Comparison of ENCODE assay signal across 8 cellular contexts in the genomic region with DNA sequence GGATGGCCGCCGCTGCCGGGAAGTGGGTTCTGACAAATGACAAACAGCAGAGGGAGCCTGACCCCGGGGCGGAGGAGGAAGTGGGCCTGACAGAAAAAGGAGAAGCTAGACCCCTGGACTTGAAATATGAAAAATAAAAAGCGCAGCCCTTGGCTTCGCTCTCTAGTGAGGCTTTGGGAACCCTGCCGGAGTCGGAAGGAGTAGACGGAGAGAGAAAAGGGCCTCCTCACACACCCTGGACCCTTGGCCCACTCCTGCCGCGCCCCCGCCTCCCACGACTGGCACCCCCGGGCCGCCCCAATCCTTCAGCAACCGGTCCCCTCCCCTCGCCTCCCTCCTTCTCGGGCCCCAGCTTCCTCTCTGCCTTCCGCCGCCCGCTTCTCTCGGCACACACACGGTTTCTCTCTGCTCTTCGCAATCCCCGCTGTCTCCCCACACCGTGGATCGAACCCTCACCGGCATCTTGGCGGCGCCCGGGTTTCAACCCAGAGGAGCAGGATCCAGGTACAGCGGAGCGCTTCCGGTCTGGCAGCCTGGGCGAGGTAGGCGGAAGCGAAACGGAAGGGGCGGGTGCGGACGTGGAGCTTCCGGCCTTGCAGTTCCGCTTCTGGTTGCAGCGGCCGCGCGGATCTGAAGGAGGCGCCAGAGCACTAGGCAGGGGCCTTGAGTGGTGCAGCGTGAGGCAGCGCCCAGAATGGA. TPM values are rescaled to one million over a fixed set of nuclear protein-coding genes. Genes with fewer than 3 reads are reported as not detected.
A peak's percentile ranks its signal among the peaks of the same experiment; 100 is the strongest.
DNase-seq lines count a peak whose midpoint lies in the region; ATAC-seq and TF ChIP-seq lines count a peak whose summit lies in the region.

Gene ARPC3 (minus strand): TSS at position 539 of the 699 bp plus-strand sequence. CDS start 77 bp downstream, at position 462.

- H3K4me2 ChIP-seq in BLaER1 treated with 17β-estradiol and CSF1 and Interleukin-3, amounts not matched to agents 10 nM and 100 nM, result peak within 1 kb of the TSS; percentile 88 to 99 (median 94)

- H3K4me3 ChIP-seq in BLaER1 treated with 17β-estradiol and CSF1 and Interleukin-3, amounts not matched to agents 10 nM and 100 nM, result peak within 1 kb of the TSS; percentile 75 to 91 (median 79)
- peak within 1 kb of the TSS; percentile 68 for H3K4me3 ChIP-seq in colonic mucosa

- H3K27ac ChIP-seq in BLaER1 treated with 17β-estradiol and CSF1 and Interleukin-3, amounts not matched to agents 10 nM and 100 nM, result peak within 1 kb of the TSS; percentile 96 to 100 (median 99)
- H3K27ac ChIP-seq in colonic mucosa (peak within 1 kb of the TSS; percentile 89), layer of hippocampus (ENCODE audit: low read depth, low read length) (peak within 1 kb of the TSS; percentile 91)

- H3K27me3 ChIP-seq in BLaER1 treated with 17β-estradiol and CSF1 and Interleukin-3, amounts not matched to agents 10 nM and 100 nM, result no peaks in the 10 kb centered on the region
- no peaks in the 10 kb centered on the region for H3K27me3 ChIP-seq in colonic mucosa
- no peaks in the 10 kb centered on the region for H3K27me3 ChIP-seq in layer of hippocampus (ENCODE audit: control insufficient read depth, insufficient read depth, low read length)

- peak within 1 kb of the TSS; percentile 94 to 100 (median 98) for H3K9ac ChIP-seq in BLaER1 treated with 17β-estradiol and CSF1 and Interleukin-3, amounts not matched to agents 10 nM and 100 nM
- peak within 1 kb of the TSS; percentile 96 to 97 for H3K9ac ChIP-seq in colonic mucosa (ENCODE audit: low read depth in 2 of 2, low read length in 2 of 2)

- H3K36me3 ChIP-seq in BLaER1 treated with 17β-estradiol and CSF1 and Interleukin-3, amounts not matched to agents 10 nM and 100 nM, result peaks cover 46 to 86% (median 79%) of the 10 kb centered on the region in 11 experiments
- H3K36me3 ChIP-seq in colonic mucosa, result peaks cover 5% of the 10 kb centered on the region

- TF ChIP-seq CTCF in colonic mucosa (IDR thresholded peaks at IDR 0.05), result peak; percentile 72

- intact Hi-C loops in colonic mucosa (cut with DNase I), result loop anchor here (5.0 kb wide), 1 partner anchor 152 kb away; no protein-coding TSS in a partner anchor

- DNase-seq in GM19240 (ENCODE audit: insufficient read length, low spot score) (peak; percentile 70), NCI-H524 treated with DMSO at 0.1 percent for 48 hours (lab: John Stamatoyannopoulos, UW) (peak; percentile 49), colonic mucosa (peak; percentile 97)
- DNase-seq in activated CD4-positive, alpha-beta T cell treated with anti-CD3 and anti-CD28 coated beads for 48 hours, result peak; percentile 97
- DNase-seq in stimulated activated CD4-positive, alpha-beta T cell treated with anti-CD3 and anti-CD28 coated beads, Interleukin-1b, Interleukin-23, amount 100 ng/mL, for 4 hours (ENCODE audit: low read depth in 2 of 2), result peak; percentile 89 to 91

- H3K4me1 ChIP-seq in BLaER1 treated with 17β-estradiol and CSF1 and Interleukin-3, amounts not matched to agents 10 nM and 100 nM, result peaks cover 23 to 86% (median 65%) of the 10 kb centered on the region in 10 experiments
- peaks cover 3% of the 10 kb centered on the region for H3K4me1 ChIP-seq in colonic mucosa

- ATAC-seq in HG03460 (IDR thresholded peaks at IDR 0.05; ENCODE audit: unreplicated experiment), result peak; percentile 93

- no peaks in the 10 kb centered on the region for H3K9me3 ChIP-seq in BLaER1 treated with 17β-estradiol and CSF1 and Interleukin-3, amounts not matched to agents 10 nM and 100 nM (replicated peaks in 1 of 11)
- no peaks in the 10 kb centered on the region for H3K9me3 ChIP-seq in colonic mucosa

- H4K20me1 ChIP-seq in BLaER1 treated with 17β-estradiol and CSF1 and Interleukin-3, amounts not matched to agents 10 nM and 100 nM, result peaks cover 32 to 46% (median 40%) of the 10 kb centered on the region in 11 experiments; a peak in 20 of 22 replicates

RNA-seq across cellular contexts. Expression of gene ARPC3, which starts in this region (rescaled TPM):
- total RNA-seq in colonic mucosa, result 100 to 1,000 TPM; 252 to 321 TPM

Comparison
In these comparisons a context has a peak if more than half of its experiments do, and no peak if none do; other contexts are left out.
1. Peak in every context shown above with its lines: DNase-seq, ATAC-seq, H3K4me3 ChIP-seq and H3K27ac ChIP-seq.